21 cellular contexts compared by ENCODE assay signal in the genomic region with DNA sequence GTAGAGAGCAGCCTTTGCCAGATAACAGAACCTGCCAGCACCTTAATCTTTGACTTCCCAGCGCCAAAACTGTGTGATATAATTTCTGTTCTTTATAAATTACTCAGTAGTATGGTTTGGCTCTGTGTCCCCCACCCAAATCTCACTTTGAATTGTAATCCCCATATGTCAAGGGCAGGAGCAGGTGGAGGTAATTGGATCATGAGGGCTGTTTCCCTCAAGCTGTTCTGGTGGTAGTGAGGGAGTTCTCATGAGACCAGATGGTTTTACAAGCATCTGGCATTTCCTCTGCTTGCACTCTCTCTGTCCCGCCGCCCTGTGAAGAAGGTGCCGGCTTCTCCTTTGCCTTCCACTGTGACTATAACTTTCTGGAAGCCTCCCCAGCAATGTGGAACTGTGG.
A peak's percentile ranks its signal among the peaks of the same experiment; 100 is the strongest.
DNase-seq lines count a peak whose midpoint lies in the region; FAIRE-seq and TF ChIP-seq lines count a peak whose summit lies in the region.
"Had no signal": no experiment of that assay in that cellular context is flagged by ENCODE, and none has a peak within 500 bp of the region (broad histone marks: within the 10 kb centered on the region; RNA-seq: fewer than 3 reads in every experiment).

No MANE protein-coding gene starts in this region.

- FAIRE-seq in kidney (lab: Jason Lieb, UNC): no peak
- FAIRE-seq: A204.1, GM12892 had no signal

- H3K36me3 ChIP-seq in BE2C (peaks cover 3% of the 10 kb centered on the region; the same call in 1 of the 2 replicates), kidney (ENCODE audit: control insufficient read depth in 1 of 2, insufficient read depth in 2 of 2, low read length in 2 of 2) (no peaks in the 10 kb centered on the region)

- H3K27me3 Mint-ChIP-seq in activated CD4-positive, alpha-beta memory T cell treated with anti-CD3 and anti-CD28 coated beads for 36 hours: no peaks in the 10 kb centered on the region
- H3K27me3 Mint-ChIP-seq: IgD-negative memory B cell had no signal

- CTCF ChIA-PET in activated CD4-positive, alpha-beta memory T cell treated with anti-CD3 and anti-CD28 coated beads for 36 hours (lab: Charles Lee): no interaction called here

- H3K9me3 ChIP-seq in BE2C (no peaks in the 10 kb centered on the region), kidney (ENCODE audit: control insufficient read depth in 1 of 2, low read length in 2 of 2) (peaks cover 0 to 4% of the 10 kb centered on the region in 2 donors)

- H3K27ac ChIP-seq in kidney (ENCODE audit: low read depth in 2 of 2, low read length in 2 of 2): no peak overlapping the region
- H3K27ac ChIP-seq: GM23248 had no signal

- intact Hi-C loops in activated CD4-positive, alpha-beta memory T cell treated with anti-CD3 and anti-CD28 coated beads for 36 hours (cut with micrococcal nuclease): no loop called here
- intact Hi-C loops in kidney (cut with DNase I): no loop called here

- peaks cover 2% of the 10 kb centered on the region for H3K36me3 Mint-ChIP-seq in activated CD4-positive, alpha-beta memory T cell treated with anti-CD3 and anti-CD28 coated beads for 36 hours
- H3K36me3 Mint-ChIP-seq: CD14-positive monocyte, IgD-negative memory B cell had no signal

- H3K4me3 ChIP-seq in BE2C (ENCODE audit: low read depth, low read length) (no peak overlapping the region), kidney (ENCODE audit: low read length in 2 of 2) (no peak overlapping the region)
- H3K4me3 ChIP-seq: GM23248 had no signal

- no peak overlapping the region for H3K9ac ChIP-seq in kidney (ENCODE audit: low read length in 2 of 2)
- H3K9ac ChIP-seq: GM23248 had no signal

- H3K27me3 ChIP-seq in BE2C: no peaks in the 10 kb centered on the region

- no peak for TF ChIP-seq CTCF in BE2C (IDR thresholded peaks at IDR 0.05; ENCODE audit: low read depth, low read length)
- TF ChIP-seq CTCF in kidney (IDR thresholded peaks at IDR 0.05; ENCODE audit: borderline replicate concordance, extremely low read depth, insufficient read depth): no peak

- DNase-seq in BE2C (peak; percentile 68), DMS 273 treated with DMSO at 0.1 percent for 48 hours (lab: John Stamatoyannopoulos, UW) (peak; percentile 97), NCI-H82 (lab: John Stamatoyannopoulos, UW) (peak; percentile 99), left kidney (ENCODE audit: low read depth, low spot score) (peak; percentile 14), kidney (no peak), NCI-H2029 treated with DMSO at 0.1 percent for 48 hours (lab: John Stamatoyannopoulos, UW) (no peak)
- DNase-seq in activated CD4-positive, alpha-beta memory T cell treated with anti-CD3 and anti-CD28 coated beads for 36 hours: no peak
- DNase-seq: DMS153, GM23248, H9, HFFc6, MV-4-11, NCI-H1105 treated with DMSO at 0.1 percent for 48 hours, NCI-H345, NCI-H526, OCI-M1 had no signal

- POLR2A ChIA-PET in activated CD4-positive, alpha-beta memory T cell treated with anti-CD3 and anti-CD28 coated beads for 36 hours (lab: Charles Lee): no interaction called here

- no peak overlapping the region for H3K27ac Mint-ChIP-seq in activated CD4-positive, alpha-beta memory T cell treated with anti-CD3 and anti-CD28 coated beads for 36 hours
- H3K27ac Mint-ChIP-seq: CD14-positive monocyte; H9; HFFc6; IgD-negative memory B cell; T-helper 1 cell treated with Interleukin-12 subunit alpha and Interleukin-12 subunit beta and Interleukin-4 antibody, amounts not matched to agents 30 μg/mL and 1 μg/mL, for 36 hours had no signal

- no peaks in the 10 kb centered on the region for H3K4me1 Mint-ChIP-seq in activated CD4-positive, alpha-beta memory T cell treated with anti-CD3 and anti-CD28 coated beads for 36 hours (ENCODE audit: low read depth)
- H3K4me1 Mint-ChIP-seq: CD14-positive monocyte, IgD-negative memory B cell had no signal

- no peak overlapping the region for H3K4me3 Mint-ChIP-seq in activated CD4-positive, alpha-beta memory T cell treated with anti-CD3 and anti-CD28 coated beads for 36 hours
- H3K4me3 Mint-ChIP-seq: CD14-positive monocyte; H9; HFFc6; IgD-negative memory B cell; T-helper 1 cell treated with Interleukin-12 subunit alpha and Interleukin-12 subunit beta and Interleukin-4 antibody, amounts not matched to agents 30 μg/mL and 1 μg/mL, for 36 hours had no signal

- H3K4me1 ChIP-seq in BE2C (peaks cover 7% of the 10 kb centered on the region; the same call in 1 of the 2 replicates), kidney (ENCODE audit: control insufficient read depth in 1 of 2, insufficient read depth in 1 of 2, low read depth in 1 of 2, low read length in 2 of 2) (no peaks in the 10 kb centered on the region)

- peaks cover 20% of the 10 kb centered on the region for H3K9me3 Mint-ChIP-seq in activated CD4-positive, alpha-beta memory T cell treated with anti-CD3 and anti-CD28 coated beads for 36 hours

Comparison
In these comparisons a context has a peak if more than half of its experiments do, and no peak if none do; other contexts are left out.
1. DNase-seq: peak in BE2C (single experiment), DMS 273 treated with DMSO at 0.1 percent for 48 hours (single experiment), NCI-H82 (single experiment) and left kidney (single experiment); none in activated CD4-positive, alpha-beta memory T cell treated with anti-CD3 and anti-CD28 coated beads for 36 hours (single experiment), kidney (single experiment) and NCI-H2029 treated with DMSO at 0.1 percent for 48 hours (single experiment).